In the genomic region with DNA sequence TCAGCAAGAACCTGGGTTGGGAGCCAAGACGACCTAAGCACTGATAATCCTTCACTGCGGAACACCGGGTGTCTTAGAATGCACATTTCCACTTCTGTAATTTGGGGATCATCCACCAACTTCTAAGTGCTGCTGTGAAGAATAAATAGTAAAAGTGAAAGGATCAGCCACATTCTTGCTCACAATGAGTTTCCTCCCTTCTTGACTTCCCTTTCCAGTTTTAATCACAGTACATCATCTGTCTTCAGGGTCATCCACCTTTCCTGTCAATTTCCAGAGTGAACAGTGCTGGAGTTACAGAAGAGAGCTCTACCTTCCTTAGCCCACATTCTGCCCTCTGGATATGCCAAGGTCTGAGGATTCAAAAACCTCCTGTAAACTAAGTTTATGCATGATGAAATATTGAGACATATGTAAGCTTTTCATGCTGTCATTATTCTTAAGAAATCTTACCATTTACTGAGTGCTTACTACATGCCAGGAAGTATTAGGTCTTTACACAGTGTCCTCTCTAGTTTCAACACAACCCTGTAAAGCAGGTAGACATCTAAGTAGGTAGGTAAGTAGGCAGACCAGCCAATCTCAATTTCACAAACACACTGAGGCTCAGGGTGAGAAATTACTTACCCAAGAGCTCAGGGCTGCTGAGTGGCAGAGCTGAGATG, we compare ENCODE assay signal across 12 cellular contexts.
DNase-seq lines count a peak whose midpoint lies in the region; ATAC-seq and TF ChIP-seq lines count a peak whose summit lies in the region.
"Had no signal": no experiment of that assay in that cellular context is flagged by ENCODE, and none has a peak within 500 bp of the region (broad histone marks: within the 10 kb centered on the region; RNA-seq: fewer than 3 reads in every experiment).

No MANE protein-coding gene starts in this region.

- peaks cover 13 to 52% (median 28%) of the 10 kb centered on the region in 5 donors for H3K36me3 ChIP-seq in subcutaneous abdominal adipose tissue (ENCODE audit: control insufficient read depth in 5 of 5, insufficient read depth in 5 of 5, low read length in 5 of 5)

- no peak for DNase-seq in activated naive CD4-positive, alpha-beta T cell treated with anti-CD3 and anti-CD28 coated beads, Interleukin-2, amount 10 ng/mL, durations not matched to agents 7 days and 5 days
- DNase-seq in activated naive CD4-positive, alpha-beta T cell (lab: John Stamatoyannopoulos, UW), result no peak
- no peak for DNase-seq in activated CD8-positive, alpha-beta T cell treated with anti-CD3 and anti-CD28 coated beads for 36 hours
- DNase-seq in fibroblast of mammary gland (ENCODE audit: low read depth) (peak; percentile 34), activated gamma-delta T cell treated with Interleukin-2 at 50 U/mL for 16 hours (no peak)
- no peak for DNase-seq in activated CD8-positive, alpha-beta memory T cell treated with anti-CD3 and anti-CD28 coated beads, Interleukin-2, amount 10 ng/mL, durations not matched to agents 7 days and 5 days
- DNase-seq: activated CD8-positive, alpha-beta memory T cell treated with anti-CD3 and anti-CD28 coated beads, Interleukin-2, amount 50 U/mL, for 4 hours; body of pancreas; naive B cell; NCI-H2107 had no signal

- no peaks in the 10 kb centered on the region for H3K27me3 ChIP-seq in subcutaneous abdominal adipose tissue (ENCODE audit: control insufficient read depth in 5 of 5, insufficient read depth in 4 of 5, low read length in 5 of 5)
- H3K27me3 ChIP-seq: body of pancreas had no signal

- H3K27ac ChIP-seq in subcutaneous abdominal adipose tissue (ENCODE audit: low read depth, low read length), result peak overlapping the region; percentile 84
- H3K27ac ChIP-seq: body of pancreas had no signal

- H3K4me3 Mint-ChIP-seq in activated naive CD4-positive, alpha-beta T cell treated with anti-CD3 and anti-CD28 coated beads, Interleukin-2, amount 10 ng/mL, durations not matched to agents 7 days and 5 days, result no peak overlapping the region
- no peak overlapping the region for H3K4me3 Mint-ChIP-seq in activated CD8-positive, alpha-beta T cell treated with anti-CD3 and anti-CD28 coated beads for 36 hours
- no peak overlapping the region for H3K4me3 Mint-ChIP-seq in activated CD8-positive, alpha-beta memory T cell treated with anti-CD3 and anti-CD28 coated beads, Interleukin-2, amount 10 ng/mL, durations not matched to agents 7 days and 5 days
- H3K4me3 Mint-ChIP-seq: naive B cell had no signal

- no peaks in the 10 kb centered on the region for H3K27me3 Mint-ChIP-seq in activated naive CD4-positive, alpha-beta T cell treated with anti-CD3 and anti-CD28 coated beads, Interleukin-2, amount 10 ng/mL, durations not matched to agents 7 days and 5 days
- H3K27me3 Mint-ChIP-seq in activated CD8-positive, alpha-beta T cell treated with anti-CD3 and anti-CD28 coated beads for 36 hours, result no peaks in the 10 kb centered on the region
- H3K27me3 Mint-ChIP-seq in activated CD8-positive, alpha-beta memory T cell treated with anti-CD3 and anti-CD28 coated beads, Interleukin-2, amount 10 ng/mL, durations not matched to agents 7 days and 5 days, result no peaks in the 10 kb centered on the region
- H3K27me3 Mint-ChIP-seq: naive B cell had no signal

- peaks cover 2 to 28% (median 27%) of the 10 kb centered on the region in 5 donors for H3K4me1 ChIP-seq in subcutaneous abdominal adipose tissue (ENCODE audit: control insufficient read depth in 5 of 5, insufficient read depth in 5 of 5, low read length in 5 of 5)

- H3K9me3 ChIP-seq in subcutaneous abdominal adipose tissue (ENCODE audit: control insufficient read depth in 5 of 5, low read length in 5 of 5), result no peaks in the 10 kb centered on the region
- H3K9me3 ChIP-seq: body of pancreas had no signal

- peak overlapping the region in 1 of 5 donors; percentile 20 for H3K9ac ChIP-seq in subcutaneous abdominal adipose tissue (ENCODE audit: low read length in 5 of 5)

- POLR2A ChIA-PET in activated CD8-positive, alpha-beta T cell treated with anti-CD3 and anti-CD28 coated beads for 36 hours (lab: Charles Lee), result no interaction called here

- H3K9me3 Mint-ChIP-seq in activated naive CD4-positive, alpha-beta T cell treated with anti-CD3 and anti-CD28 coated beads, Interleukin-2, amount 10 ng/mL, durations not matched to agents 7 days and 5 days, result no peaks in the 10 kb centered on the region
- H3K9me3 Mint-ChIP-seq in activated CD8-positive, alpha-beta T cell treated with anti-CD3 and anti-CD28 coated beads for 36 hours, result no peaks in the 10 kb centered on the region
- no peaks in the 10 kb centered on the region for H3K9me3 Mint-ChIP-seq in activated CD8-positive, alpha-beta memory T cell treated with anti-CD3 and anti-CD28 coated beads, Interleukin-2, amount 10 ng/mL, durations not matched to agents 7 days and 5 days (ENCODE audit: low read depth)
- H3K9me3 Mint-ChIP-seq: naive B cell had no signal

- ATAC-seq in activated CD8-positive, alpha-beta T cell treated with anti-CD3 and anti-CD28 coated beads for 36 hours, result no peak
- ATAC-seq in GM21576 (IDR thresholded peaks at IDR 0.05; ENCODE audit: unreplicated experiment), result no peak
- no peak for ATAC-seq in activated CD8-positive, alpha-beta memory T cell treated with anti-CD3 and anti-CD28 coated beads, Interleukin-2, amount 10 ng/mL, durations not matched to agents 7 days and 5 days
- ATAC-seq: body of pancreas had no signal

- no peak for TF ChIP-seq CTCF in activated CD8-positive, alpha-beta T cell treated with anti-CD3 and anti-CD28 coated beads for 36 hours (IDR thresholded peaks at IDR 0.05)
- TF ChIP-seq CTCF in fibroblast of mammary gland (conservative IDR thresholded peaks at IDR 0.05; ENCODE audit: control insufficient read depth, insufficient read depth, low read depth, low read length), result no peak

- H3K36me3 Mint-ChIP-seq in activated naive CD4-positive, alpha-beta T cell treated with anti-CD3 and anti-CD28 coated beads, Interleukin-2, amount 10 ng/mL, durations not matched to agents 7 days and 5 days, result peaks cover 49% of the 10 kb centered on the region
- H3K36me3 Mint-ChIP-seq in activated CD8-positive, alpha-beta T cell treated with anti-CD3 and anti-CD28 coated beads for 36 hours (ENCODE audit: low read depth), result peaks cover 38% of the 10 kb centered on the region
- peaks cover 22% of the 10 kb centered on the region for H3K36me3 Mint-ChIP-seq in activated CD8-positive, alpha-beta memory T cell treated with anti-CD3 and anti-CD28 coated beads, Interleukin-2, amount 10 ng/mL, durations not matched to agents 7 days and 5 days

- intact Hi-C loops in activated CD8-positive, alpha-beta T cell treated with anti-CD3 and anti-CD28 coated beads for 36 hours (cut with micrococcal nuclease), result no loop called here

- CTCF ChIA-PET in activated naive CD4-positive, alpha-beta T cell treated with anti-CD3 and anti-CD28 coated beads, Interleukin-2, amount 10 ng/mL, durations not matched to agents 7 days and 5 days (lab: Charles Lee), result interaction anchor here (0.6 kb wide), 1 partner anchor 1007 kb away, joined by 3 read pairs; no protein-coding TSS in a partner anchor
- CTCF ChIA-PET in activated CD8-positive, alpha-beta T cell treated with anti-CD3 and anti-CD28 coated beads for 36 hours (lab: Charles Lee), result no interaction called here
- CTCF ChIA-PET in activated CD8-positive, alpha-beta memory T cell treated with anti-CD3 and anti-CD28 coated beads, Interleukin-2, amount 10 ng/mL, durations not matched to agents 7 days and 5 days (lab: Charles Lee), result no interaction called here

- peaks cover 6% of the 10 kb centered on the region for H3K4me1 Mint-ChIP-seq in activated naive CD4-positive, alpha-beta T cell treated with anti-CD3 and anti-CD28 coated beads, Interleukin-2, amount 10 ng/mL, durations not matched to agents 7 days and 5 days
- H3K4me1 Mint-ChIP-seq in activated CD8-positive, alpha-beta T cell treated with anti-CD3 and anti-CD28 coated beads for 36 hours (ENCODE audit: low read depth), result no peaks in the 10 kb centered on the region
- peaks cover 9% of the 10 kb centered on the region for H3K4me1 Mint-ChIP-seq in activated CD8-positive, alpha-beta memory T cell treated with anti-CD3 and anti-CD28 coated beads, Interleukin-2, amount 10 ng/mL, durations not matched to agents 7 days and 5 days
- H3K4me1 Mint-ChIP-seq: naive B cell had no signal

- peak overlapping the region; percentile 82 for H3K27ac Mint-ChIP-seq in activated naive CD4-positive, alpha-beta T cell treated with anti-CD3 and anti-CD28 coated beads, Interleukin-2, amount 10 ng/mL, durations not matched to agents 7 days and 5 days
- peak overlapping the region; percentile 21 for H3K27ac Mint-ChIP-seq in activated CD8-positive, alpha-beta T cell treated with anti-CD3 and anti-CD28 coated beads for 36 hours
- no peak overlapping the region for H3K27ac Mint-ChIP-seq in activated CD8-positive, alpha-beta memory T cell treated with anti-CD3 and anti-CD28 coated beads, Interleukin-2, amount 10 ng/mL, durations not matched to agents 7 days and 5 days

- H3K4me3 ChIP-seq in fibroblast of mammary gland (ENCODE audit: control insufficient read depth, low read depth, low read length) (peak overlapping the region; percentile 32), subcutaneous abdominal adipose tissue (ENCODE audit: low read depth in 1 of 5, low read length in 5 of 5) (no peak overlapping the region)
- H3K4me3 ChIP-seq: body of pancreas had no signal
